In the genomic region with DNA sequence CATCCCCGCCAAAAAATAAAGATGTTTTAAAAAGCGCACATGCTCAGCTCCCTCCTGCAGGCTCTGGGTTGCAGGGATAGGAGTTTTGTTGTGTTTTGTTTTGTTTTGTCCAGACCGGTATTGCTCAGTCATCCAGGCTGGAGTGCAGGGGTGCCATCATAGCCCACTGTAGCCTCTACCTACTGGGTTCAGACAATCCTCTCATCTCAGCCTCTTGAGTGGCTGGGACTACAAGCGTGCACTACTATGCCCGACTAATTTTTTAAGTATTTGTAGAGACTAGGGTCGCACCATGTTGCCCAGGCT, we compare ENCODE assay signal across 8 cellular contexts. TPM values are rescaled to one million over a fixed set of nuclear protein-coding genes. Genes with fewer than 3 reads are reported as not detected.
DNase-seq lines count a peak whose midpoint lies in the region; ATAC-seq, FAIRE-seq and TF ChIP-seq lines count a peak whose summit lies in the region.

No MANE protein-coding gene starts in this region.

- H3K4me2 ChIP-seq in mammary epithelial cell (ENCODE audit: insufficient read depth, low read depth, low read length): peak overlapping the region; percentile 84

- ATAC-seq in HG03432 (IDR thresholded peaks at IDR 0.05; ENCODE audit: unreplicated experiment) (peak; percentile 0), naive B cell (ENCODE audit: low read depth in 2 of 2) (no peak), HG02610 (IDR thresholded peaks at IDR 0.05; ENCODE audit: unreplicated experiment) (no peak)

- intact Hi-C loops in mammary epithelial cell (cut with micrococcal nuclease): loop anchor here (1.0 kb wide), 1 partner anchor 864 kb away; no protein-coding TSS in a partner anchor

- H3K36me3 ChIP-seq in BJ (ENCODE audit: control insufficient read depth, insufficient read depth, low read length) (no peaks in the 10 kb centered on the region), mammary epithelial cell (ENCODE audit: insufficient read depth, low read length) (no peaks in the 10 kb centered on the region)

- CTCF ChIA-PET in BJ (lab: Yijun Ruan, JAX) (interaction anchor here (1.0 to 1.8 kb wide), 6 partner anchors 9 to 425 kb away, joined by 3 to 4 read pairs (median 4); no protein-coding TSS in a partner anchor), mammary epithelial cell (lab: Charles Lee; ENCODE audit: low non-redundant PET) (no interaction called here)

- H3K27me3 ChIP-seq in BJ (ENCODE audit: control insufficient read depth, insufficient read depth, low read length) (no peaks in the 10 kb centered on the region), mammary epithelial cell (ENCODE audit: insufficient read depth, low read length) (no peaks in the 10 kb centered on the region)

- no peak for FAIRE-seq in GM12891 (lab: Jason Lieb, UNC)

- no TSS peak for BruUV-seq in mammary epithelial cell (replicated peaks; lab: Mats Ljungman, UMichigan)

- H3K9me3 ChIP-seq in mammary epithelial cell (replicated peaks; ENCODE audit: insufficient read depth, low read length): no peaks in the 10 kb centered on the region

- H3K4me1 Mint-ChIP-seq in naive B cell: peaks cover 12 to 18% (median 15%) of the 10 kb centered on the region in 3 donors

- peak overlapping the region; percentile 76 for H3K9ac ChIP-seq in mammary epithelial cell (ENCODE audit: insufficient read depth, low read length)

- H3K4me3 ChIP-seq in BJ (ENCODE audit: low read depth, low read length) (peak overlapping the region; percentile 96), mammary epithelial cell (replicated peaks in 1 of 3; ENCODE audit: insufficient read depth in 1 of 3, low read depth in 2 of 3, low read length in 3 of 3) (peak overlapping the region; percentile 72 to 97 (median 89))

- TF ChIP-seq POLR2A in GM12891 (IDR thresholded peaks at IDR 0.05; ENCODE audit: low read depth, low read length): no peak

- H4K20me1 ChIP-seq in mammary epithelial cell (ENCODE audit: insufficient read depth, low read length): no peaks in the 10 kb centered on the region

- H3K4me3 Mint-ChIP-seq in naive B cell: peak overlapping the region; percentile 86 to 97 (median 91)

- 14% methylated on average over 3 of the region's 6 CpGs for WGBS in mammary epithelial cell (ENCODE audit: low coverage, missing lambda C conversion rate)

- in situ Hi-C loops in mammary epithelial cell (cut with MboI; ENCODE audit: low sequenced_read_pairs in 2 of 2): loop anchor here in 1 of 2 donors (25.0 kb wide), 1 partner anchor 1512 kb away; a partner anchor contains a TSS

- H2AFZ ChIP-seq in mammary epithelial cell (ENCODE audit: low read depth, low read length): peak overlapping the region; percentile 99

- dilution Hi-C loops in mammary epithelial cell (cut with HindIII; ENCODE audit: low sequenced_read_pairs): no loop called here

- H3K27ac Mint-ChIP-seq in naive B cell: peak overlapping the region in 4 of 6 donors; percentile 78 to 93 (median 90)

- peaks cover 0 to 2% (median 0%) of the 10 kb centered on the region in 7 donors for H3K9me3 Mint-ChIP-seq in naive B cell

- H3K27ac ChIP-seq in mammary epithelial cell (ENCODE audit: insufficient read depth, low read depth, low read length): peak overlapping the region; percentile 78

- peaks cover 5 to 7% (median 6%) of the 10 kb centered on the region in 3 donors for H3K27me3 Mint-ChIP-seq in naive B cell

- peaks cover 14% of the 10 kb centered on the region for H3K4me1 ChIP-seq in mammary epithelial cell (ENCODE audit: insufficient read depth, low read length)

- H3K36me3 Mint-ChIP-seq in naive B cell: no peaks in the 10 kb centered on the region

- TF ChIP-seq CTCF in BJ (IDR thresholded peaks at IDR 0.05; ENCODE audit: insufficient read depth, low read depth, low read length): no peak
- no peak for TF ChIP-seq CTCF in mammary epithelial cell (conservative IDR thresholded peaks at IDR 0.05 in 1 of 2, IDR thresholded peaks at IDR 0.05 in 1 of 2; ENCODE audit: extremely low read depth in 1 of 2, insufficient read depth in 1 of 2, low read depth in 1 of 2, low read length in 2 of 2)

- POLR2A ChIA-PET in BJ (lab: Charles Lee): no interaction called here

- H3K79me2 ChIP-seq in mammary epithelial cell (ENCODE audit: insufficient read depth, low read length): peaks cover 30% of the 10 kb centered on the region

- DNase-seq in BJ (ENCODE audit: low read depth): no peak
- DNase-seq in mammary epithelial cell: no peak
- DNase-seq in naive B cell: no peak
- no peak for DNase-seq in activated gamma-delta T cell (lab: John Stamatoyannopoulos, UW)
- DNase-seq in GM12891 (ENCODE audit: insufficient read length, low spot score): no peak
- DNase-seq in KG1 (lab: John Stamatoyannopoulos, UW): no peak

TF ChIP-seq in GM12891, 5 proteins besides CTCF, POLR2A, EP300 and RAD21:
- no peak for TF ChIP-seq TAF1 (IDR thresholded peaks at IDR 0.05; ENCODE audit: low read depth, low read length)
- TF ChIP-seq SPI1 (IDR thresholded peaks at IDR 0.05; ENCODE audit: low read depth, low read length): no peak
- TF ChIP-seq POLR2AphosphoS5 (IDR thresholded peaks at IDR 0.05; ENCODE audit: low read depth, low read length): no peak

RNA-seq across cellular contexts. Expression of a gene that starts 0.7 kb away (rescaled TPM):
- polyA plus RNA-seq in BJ (2011; rRNA removed) (3.1 and 3.8 TPM in 2 replicates), mammary epithelial cell (11.1 TPM), naive B cell (ENCODE audit: low read depth in 6 of 6) (10 to 100 TPM in 5 of 6 donors, 1 to 10 TPM in 1; 9.1 to 17.0 (median 12.5) TPM)
- 2.4 and 4.8 TPM in 2 replicates for polyA minus RNA-seq in BJ (2011; rRNA and poly(A)+ RNA removed)
- 10 to 100 TPM; 11.0 TPM for total RNA-seq in mammary epithelial cell
- polyA minus RNA-seq in mammary epithelial cell: 6.2 TPM
- 5.9 TPM for polyA plus RNA-seq in GM12891 (2012; ENCODE audit: low read depth, missing spikeins)
